36 cellular contexts compared by ENCODE assay signal in genomic region chr1:56406821-56407220, GRCh38.
"Had no signal": no experiment of that assay in that cellular context is flagged by ENCODE, and none has a peak within 500 bp of the region (broad histone marks: within the 10 kb centered on the region; RNA-seq: fewer than 3 reads in every experiment).

No MANE protein-coding gene starts in this region.

- H3K36me3 ChIP-seq: ascending aorta, Peyer's patch had no signal

- H3K9me3 Mint-ChIP-seq: activated B cell treated with CpG ODN at 0.5 μM for 24 hours; activated CD4-positive, alpha-beta memory T cell treated with anti-CD3 and anti-CD28 coated beads for 36 hours; activated naive CD8-positive, alpha-beta T cell treated with anti-CD3 and anti-CD28 coated beads for 36 hours; activated T-cell treated with anti-CD3 and anti-CD28 coated beads, Interleukin-2, amount 50 U/mL, for 72 hours; activated T-helper 17 cell treated with anti-CD3 and anti-CD28 coated beads, Interleukin-2, amount 50 U/mL, for 72 hours had no signal

- ATAC-seq: activated CD8-positive, alpha-beta memory T cell treated with anti-CD3 and anti-CD28 coated beads, Interleukin-2, amount 10 ng/mL, durations not matched to agents 7 days and 5 days; activated T-cell treated with anti-CD3 and anti-CD28 coated beads, Interleukin-2, amount 50 U/mL, for 72 hours; activated T-helper 17 cell treated with anti-CD3 and anti-CD28 coated beads, Interleukin-2, amount 50 U/mL, for 72 hours; PC-3; SK-N-SH treated with all-trans-retinoic acid at 6 μM for 48 hours; T-cell; T-helper 17 cell had no signal

- H3K4me1 ChIP-seq: Peyer's patch had no signal

- DNase-seq: activated B cell treated with CpG ODN at 0.5 μM for 24 hours; activated CD4-positive, alpha-beta memory T cell treated with anti-CD3 and anti-CD28 coated beads for 36 hours; activated CD4-positive, alpha-beta T cell treated with anti-CD3 and anti-CD28 coated beads for 4 hours; activated CD4-positive, alpha-beta T cell treated with anti-CD3 and anti-CD28 coated beads, Interleukin-2, amount 50 U/mL, for 1 hour; activated CD4-positive, CD25-positive, alpha-beta regulatory T cell treated with anti-CD3 and anti-CD28 coated beads, Interleukin-2, amount 50 U/mL, for 72 hours; activated CD8-positive, alpha-beta memory T cell treated with anti-CD3 and anti-CD28 coated beads for 24 hours; activated CD8-positive, alpha-beta memory T cell treated with anti-CD3 and anti-CD28 coated beads, Interleukin-2, amount 10 ng/mL, durations not matched to agents 7 days and 5 days; activated CD8-positive, alpha-beta memory T cell treated with anti-CD3 and anti-CD28 coated beads, Interleukin-2, amount 50 U/mL, for 48 hours; activated effector memory CD4-positive, alpha-beta T cell treated with anti-CD3 and anti-CD28 coated beads, Interleukin-2, amount 50 U/mL, for 16 hours; activated naive CD4-positive, alpha-beta T cell; activated naive CD4-positive, alpha-beta T cell treated with anti-CD3 and anti-CD28 coated beads, Interleukin-2, amount 50 U/mL, for 16 hours; activated naive CD8-positive, alpha-beta T cell treated with anti-CD3 and anti-CD28 coated beads for 36 hours; activated T-cell treated with anti-CD3 and anti-CD28 coated beads, Interleukin-2, amount 50 U/mL, for 72 hours; amygdala; NCI-H1092 treated with DMSO at 0.1 percent for 48 hours; NCI-H1417; NCI-H146; NCI-H187; NCI-H2029 treated with DMSO at 0.1 percent for 48 hours; NCI-H2107; NCI-H2171; NCI-H510A; NCI-H526; NCI-H748 treated with DMSO at 0.1 percent for 48 hours; NK-92 treated with Interleukin-12 subunit alpha and Interleukin-12 subunit beta, amount 100 ng/mL, for 24 hours; PC-3; Peyer's patch; RPMI8226; SHP77 treated with DMSO at 0.1 percent for 48 hours; T-cell; T-helper 17 cell; T-helper 9 cell had no signal

- H3K27ac ChIP-seq: ascending aorta, Peyer's patch, VCaP had no signal

- H3K4me3 Mint-ChIP-seq: activated B cell treated with CpG ODN at 0.5 μM for 24 hours; activated CD4-positive, alpha-beta memory T cell treated with anti-CD3 and anti-CD28 coated beads for 36 hours; activated CD8-positive, alpha-beta memory T cell treated with anti-CD3 and anti-CD28 coated beads, Interleukin-2, amount 10 ng/mL, durations not matched to agents 7 days and 5 days; activated naive CD8-positive, alpha-beta T cell treated with anti-CD3 and anti-CD28 coated beads for 36 hours; activated T-cell treated with anti-CD3 and anti-CD28 coated beads, Interleukin-2, amount 50 U/mL, for 72 hours; activated T-helper 17 cell treated with anti-CD3 and anti-CD28 coated beads, Interleukin-2, amount 50 U/mL, for 72 hours; T-cell; T-helper 17 cell had no signal

- H3K27ac Mint-ChIP-seq: activated B cell treated with CpG ODN at 0.5 μM for 24 hours; activated CD4-positive, alpha-beta memory T cell treated with anti-CD3 and anti-CD28 coated beads for 36 hours; activated CD8-positive, alpha-beta memory T cell treated with anti-CD3 and anti-CD28 coated beads, Interleukin-2, amount 10 ng/mL, durations not matched to agents 7 days and 5 days; activated naive CD8-positive, alpha-beta T cell treated with anti-CD3 and anti-CD28 coated beads for 36 hours; activated T-cell treated with anti-CD3 and anti-CD28 coated beads, Interleukin-2, amount 50 U/mL, for 72 hours; activated T-helper 17 cell treated with anti-CD3 and anti-CD28 coated beads, Interleukin-2, amount 50 U/mL, for 72 hours; T-cell; T-helper 17 cell had no signal

- H3K27me3 ChIP-seq: ascending aorta, Peyer's patch had no signal

- H3K9me3 ChIP-seq: ascending aorta, Peyer's patch had no signal

- H3K4me3 ChIP-seq: ascending aorta, Peyer's patch had no signal

- H3K4me1 Mint-ChIP-seq: activated CD8-positive, alpha-beta memory T cell treated with anti-CD3 and anti-CD28 coated beads, Interleukin-2, amount 10 ng/mL, durations not matched to agents 7 days and 5 days; activated naive CD8-positive, alpha-beta T cell treated with anti-CD3 and anti-CD28 coated beads for 36 hours; activated T-helper 17 cell treated with anti-CD3 and anti-CD28 coated beads, Interleukin-2, amount 50 U/mL, for 72 hours; T-helper 17 cell had no signal

- H3K27me3 Mint-ChIP-seq: activated B cell treated with CpG ODN at 0.5 μM for 24 hours; activated CD8-positive, alpha-beta memory T cell treated with anti-CD3 and anti-CD28 coated beads, Interleukin-2, amount 10 ng/mL, durations not matched to agents 7 days and 5 days; activated naive CD8-positive, alpha-beta T cell treated with anti-CD3 and anti-CD28 coated beads for 36 hours had no signal

- H3K36me3 Mint-ChIP-seq: activated CD4-positive, alpha-beta memory T cell treated with anti-CD3 and anti-CD28 coated beads for 36 hours; activated CD8-positive, alpha-beta memory T cell treated with anti-CD3 and anti-CD28 coated beads, Interleukin-2, amount 10 ng/mL, durations not matched to agents 7 days and 5 days; activated naive CD8-positive, alpha-beta T cell treated with anti-CD3 and anti-CD28 coated beads for 36 hours; T-cell had no signal
